In the genomic region with DNA sequence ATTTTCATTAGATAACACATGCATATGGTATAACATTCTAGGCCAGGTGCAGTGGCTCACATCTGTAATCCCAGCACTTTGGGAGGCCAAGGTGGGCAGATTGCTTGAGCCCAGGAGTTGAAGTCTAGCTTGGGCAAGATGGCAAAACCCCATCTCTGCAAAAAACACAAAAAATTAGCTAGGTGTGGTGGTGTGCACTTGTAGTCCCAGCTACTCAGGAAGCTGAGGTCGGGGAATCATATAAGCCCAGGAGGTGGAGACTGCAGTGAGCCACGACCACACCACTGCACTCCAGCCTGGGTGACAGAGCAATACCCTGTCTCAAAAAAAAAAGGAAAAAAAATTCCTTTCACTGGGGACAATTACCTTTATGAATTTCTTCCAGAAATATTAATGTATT, we compare ENCODE assay signal across 12 cellular contexts. TPM values are rescaled to one million over a fixed set of nuclear protein-coding genes. Genes with fewer than 3 reads are reported as not detected.
DNase-seq lines count a peak whose midpoint lies in the region; ATAC-seq lines count a peak whose summit lies in the region.
"Not testable (repeated sequence)": the region's sequence is repeated elsewhere in the genome, so short reads cannot be mapped to it uniquely, and the experiment has no call there.
"Had no signal": no experiment of that assay in that cellular context is flagged by ENCODE, and none has a peak within 500 bp of the region (broad histone marks: within the 10 kb centered on the region; RNA-seq: fewer than 3 reads in every experiment).

No MANE protein-coding gene starts in this region.

- H3K79me2 ChIP-seq in Karpas-422 (ENCODE audit: low read length), result peaks cover 43% of the 10 kb centered on the region

- not testable (repeated sequence) for DNase-seq in CD8-positive, alpha-beta memory T cell; Karpas-422; activated CD4-positive, alpha-beta T cell treated with anti-CD3 and anti-CD28 coated beads, Interleukin-2, amount 10 ng/mL, durations not matched to agents 24 days and 14 days; activated T-cell treated with anti-CD3 and anti-CD28 coated beads, Interleukin-2, amount 50 U/mL, for 72 hours; activated naive CD8-positive, alpha-beta T cell treated with anti-CD3 and anti-CD28 coated beads for 36 hours
- DNase-seq in islet precursor cell (peak; percentile 8), sciatic nerve (ENCODE audit: low spot score) (peak; percentile 12)

- CTCF ChIA-PET in CD8-positive, alpha-beta memory T cell (lab: Charles Lee), result interaction anchor here (1.2 to 4.5 kb wide), 8 partner anchors 10 to 56 kb away, joined by 3 to 19 read pairs (median 7); partner anchors contain the start of gene NLRC5

- not testable (repeated sequence) for H3K9me2 ChIP-seq in Karpas-422 (replicated peaks; ENCODE audit: insufficient read depth, low read length)

- not testable (repeated sequence) for H3K36me3 ChIP-seq in CD8-positive, alpha-beta memory T cell (ENCODE audit: insufficient read depth, low read length); Karpas-422 (ENCODE audit: insufficient read depth, low read length)

- intact Hi-C loops in activated CD4-positive, alpha-beta T cell treated with anti-CD3 and anti-CD28 coated beads, Interleukin-2, amount 10 ng/mL, durations not matched to agents 24 days and 14 days (cut with micrococcal nuclease); sciatic nerve (cut with DNase I): not testable (repeated sequence)

- not testable (repeated sequence) for H3K9me3 Mint-ChIP-seq in CD8-positive, alpha-beta memory T cell; activated CD4-positive, alpha-beta T cell treated with anti-CD3 and anti-CD28 coated beads, Interleukin-2, amount 10 ng/mL, durations not matched to agents 24 days and 14 days; activated T-cell treated with anti-CD3 and anti-CD28 coated beads, Interleukin-2, amount 50 U/mL, for 72 hours; activated naive CD8-positive, alpha-beta T cell treated with anti-CD3 and anti-CD28 coated beads for 36 hours

- H3K4me3 Mint-ChIP-seq in CD8-positive, alpha-beta memory T cell, result peak overlapping the region in 6 of 7 donors; percentile 61 to 82 (median 68)
- not testable (repeated sequence) for H3K4me3 Mint-ChIP-seq in activated CD4-positive, alpha-beta T cell treated with anti-CD3 and anti-CD28 coated beads, Interleukin-2, amount 10 ng/mL, durations not matched to agents 24 days and 14 days; activated T-cell treated with anti-CD3 and anti-CD28 coated beads, Interleukin-2, amount 50 U/mL, for 72 hours; activated naive CD8-positive, alpha-beta T cell treated with anti-CD3 and anti-CD28 coated beads for 36 hours

- H3K27me3 Mint-ChIP-seq in CD8-positive, alpha-beta memory T cell; activated CD4-positive, alpha-beta T cell treated with anti-CD3 and anti-CD28 coated beads, Interleukin-2, amount 10 ng/mL, durations not matched to agents 24 days and 14 days; activated T-cell treated with anti-CD3 and anti-CD28 coated beads, Interleukin-2, amount 50 U/mL, for 72 hours (ENCODE audit: low read depth); activated naive CD8-positive, alpha-beta T cell treated with anti-CD3 and anti-CD28 coated beads for 36 hours: not testable (repeated sequence)

- H3K27me3 ChIP-seq in CD8-positive, alpha-beta memory T cell (ENCODE audit: insufficient read depth, low read length, poor library complexity, severe bottlenecking); Karpas-422 (ENCODE audit: low read length): not testable (repeated sequence)

- H3K4me2 ChIP-seq in Karpas-422 (ENCODE audit: low read depth, low read length, poor library complexity, severe bottlenecking), result peak overlapping the region; percentile 64

- H3K4me3 ChIP-seq in CD8-positive, alpha-beta memory T cell (ENCODE audit: low read length); Karpas-422 (ENCODE audit: low read length): not testable (repeated sequence)

- H3K9me3 ChIP-seq in CD8-positive, alpha-beta memory T cell (ENCODE audit: low read length); Karpas-422 (ENCODE audit: low read length): not testable (repeated sequence)

- H4K20me1 ChIP-seq in Karpas-422 (ENCODE audit: insufficient read depth, low read depth, low read length), result not testable (repeated sequence)

- not testable (repeated sequence) for H3K27ac ChIP-seq in CD8-positive, alpha-beta memory T cell (ENCODE audit: low read depth, low read length)
- peak overlapping the region; percentile 87 for H3K27ac ChIP-seq in Karpas-422 (ENCODE audit: low read length)

- ATAC-seq in activated T-cell treated with anti-CD3 and anti-CD28 coated beads, Interleukin-2, amount 50 U/mL, for 72 hours (replicated peaks in 1 of 2); sciatic nerve: not testable (repeated sequence)

- not testable (repeated sequence) for H3K9ac ChIP-seq in Karpas-422 (ENCODE audit: low read length)

- H3K27ac Mint-ChIP-seq in CD8-positive, alpha-beta memory T cell, result peak overlapping the region; percentile 2 to 98 (median 92)
- peak overlapping the region; percentile 72 for H3K27ac Mint-ChIP-seq in activated CD4-positive, alpha-beta T cell treated with anti-CD3 and anti-CD28 coated beads, Interleukin-2, amount 10 ng/mL, durations not matched to agents 24 days and 14 days
- H3K27ac Mint-ChIP-seq in activated T-cell treated with anti-CD3 and anti-CD28 coated beads, Interleukin-2, amount 50 U/mL, for 72 hours, result peak overlapping the region; percentile 41
- peak overlapping the region; percentile 84 for H3K27ac Mint-ChIP-seq in activated naive CD8-positive, alpha-beta T cell treated with anti-CD3 and anti-CD28 coated beads for 36 hours

- H3K4me1 Mint-ChIP-seq in CD8-positive, alpha-beta memory T cell, result peaks cover 81 to 93% (median 90%) of the 10 kb centered on the region in 3 donors
- peaks cover 61% of the 10 kb centered on the region for H3K4me1 Mint-ChIP-seq in activated CD4-positive, alpha-beta T cell treated with anti-CD3 and anti-CD28 coated beads, Interleukin-2, amount 10 ng/mL, durations not matched to agents 24 days and 14 days
- H3K4me1 Mint-ChIP-seq in activated T-cell treated with anti-CD3 and anti-CD28 coated beads, Interleukin-2, amount 50 U/mL, for 72 hours (ENCODE audit: low read depth), result peaks cover 93% of the 10 kb centered on the region
- H3K4me1 Mint-ChIP-seq in activated naive CD8-positive, alpha-beta T cell treated with anti-CD3 and anti-CD28 coated beads for 36 hours, result peaks cover 82% of the 10 kb centered on the region

- H3K4me1 ChIP-seq in CD8-positive, alpha-beta memory T cell (ENCODE audit: insufficient read depth, low read length), result peaks cover 93% of the 10 kb centered on the region
- peaks cover 75% of the 10 kb centered on the region for H3K4me1 ChIP-seq in Karpas-422 (ENCODE audit: low read length)

- POLR2A ChIA-PET in CD8-positive, alpha-beta memory T cell (lab: Charles Lee), result interaction anchor here (0.7 to 3.7 kb wide), 5 partner anchors 10 to 18 kb away, joined by 4 to 22 read pairs (median 5); partner anchors contain the start of gene NLRC5

- not testable (repeated sequence) for H2AFZ ChIP-seq in Karpas-422 (ENCODE audit: low read length)

- peaks cover 5 to 62% (median 32%) of the 10 kb centered on the region in 3 donors for H3K36me3 Mint-ChIP-seq in CD8-positive, alpha-beta memory T cell
- H3K36me3 Mint-ChIP-seq in activated CD4-positive, alpha-beta T cell treated with anti-CD3 and anti-CD28 coated beads, Interleukin-2, amount 10 ng/mL, durations not matched to agents 24 days and 14 days (ENCODE audit: low read depth), result peaks cover 51% of the 10 kb centered on the region
- peaks cover 14 to 39% of the 10 kb centered on the region in 2 donors for H3K36me3 Mint-ChIP-seq in activated T-cell treated with anti-CD3 and anti-CD28 coated beads, Interleukin-2, amount 50 U/mL, for 72 hours (ENCODE audit: insufficient read depth in 2 of 2)
- peaks cover 60% of the 10 kb centered on the region for H3K36me3 Mint-ChIP-seq in activated naive CD8-positive, alpha-beta T cell treated with anti-CD3 and anti-CD28 coated beads for 36 hours

RNA-seq across cellular contexts. Expression of gene NLRC5, which starts 16.2 kb away (rescaled TPM):
- 100 to 1,000 TPM; 173 to 178 TPM for total RNA-seq in CD8-positive, alpha-beta memory T cell
- polyA plus RNA-seq in CD8-positive, alpha-beta memory T cell, result 165 TPM
- total RNA-seq in Karpas-422 (2014; rRNA removed; shearing (Covaris generic); ENCODE audit: low replicate concordance), result 103 and 116 TPM in 2 replicates
- total RNA-seq in activated CD4-positive, alpha-beta T cell treated with anti-CD3 and anti-CD28 coated beads, Interleukin-2, amount 10 ng/mL, durations not matched to agents 24 days and 14 days, result 208 and 214 TPM in 2 replicates
- total RNA-seq in activated T-cell treated with anti-CD3 and anti-CD28 coated beads, Interleukin-2, amount 50 U/mL, for 72 hours, result 100 to 1,000 TPM; 239 to 256 TPM
- total RNA-seq in activated naive CD8-positive, alpha-beta T cell treated with anti-CD3 and anti-CD28 coated beads for 36 hours, result 100 to 1,000 TPM; 142 to 151 TPM
- 60.1 TPM for total RNA-seq in sciatic nerve

RNA-seq across cellular contexts. Expression of gene CETP, which starts 43.8 kb away (rescaled TPM):
- total RNA-seq in CD8-positive, alpha-beta memory T cell, result not detected
- not detected for polyA plus RNA-seq in CD8-positive, alpha-beta memory T cell
- total RNA-seq in Karpas-422 (2014; rRNA removed; shearing (Covaris generic); ENCODE audit: low replicate concordance), result 0.32 and 0.48 TPM in 2 replicates
- not detected in 2 replicates for total RNA-seq in activated CD4-positive, alpha-beta T cell treated with anti-CD3 and anti-CD28 coated beads, Interleukin-2, amount 10 ng/mL, durations not matched to agents 24 days and 14 days
- under 1 TPM in 1 of 2 donors, not detected in 1; 0.36 TPM for total RNA-seq in activated T-cell treated with anti-CD3 and anti-CD28 coated beads, Interleukin-2, amount 50 U/mL, for 72 hours
- under 1 TPM in 1 of 2 experiments, not detected in 1; 0.12 TPM for total RNA-seq in activated naive CD8-positive, alpha-beta T cell treated with anti-CD3 and anti-CD28 coated beads for 36 hours
- 8.2 TPM for total RNA-seq in sciatic nerve
- total RNA-seq: A673, Daoy, GM23338, HT-29, M059J had no signal
- polyA plus RNA-seq: GM23338 had no signal

Comparison
In these comparisons a context has a peak if more than half of its experiments do, and no peak if none do; other contexts are left out.
1. H3K27ac Mint-ChIP-seq: peak in every context shown above with its lines; median percentile 92 in CD8-positive, alpha-beta memory T cell; 84 in activated naive CD8-positive, alpha-beta T cell treated with anti-CD3 and anti-CD28 coated beads for 36 hours; 72 in activated CD4-positive, alpha-beta T cell treated with anti-CD3 and anti-CD28 coated beads, Interleukin-2, amount 10 ng/mL, durations not matched to agents 24 days and 14 days; 41 in activated T-cell treated with anti-CD3 and anti-CD28 coated beads, Interleukin-2, amount 50 U/mL, for 72 hours.